In the genomic region with DNA sequence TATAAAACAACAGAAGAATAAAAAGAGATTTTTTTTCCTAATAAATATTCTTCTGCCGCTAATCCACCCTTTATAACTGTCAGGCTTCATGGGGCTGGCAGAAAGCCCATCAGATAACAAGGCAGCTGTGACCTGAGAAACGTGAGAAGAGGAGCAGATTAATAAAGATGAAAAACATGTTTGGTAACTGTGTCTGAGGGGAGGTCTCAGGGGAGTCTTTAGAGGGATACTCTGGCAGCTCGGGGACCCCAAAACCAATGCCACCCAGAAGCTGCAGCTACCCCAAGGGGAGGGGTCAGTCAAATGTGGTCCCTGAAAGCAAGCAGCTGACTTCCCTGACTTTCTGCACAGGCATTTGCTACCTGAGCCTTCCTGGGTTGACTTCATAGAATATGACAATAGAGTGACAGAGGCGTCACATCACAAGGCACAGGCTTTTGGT, we compare ENCODE assay signal across 10 cellular contexts. TPM values are rescaled to one million over a fixed set of nuclear protein-coding genes. Genes with fewer than 3 reads are reported as not detected.
A peak's percentile ranks its signal among the peaks of the same experiment; 100 is the strongest.
DNase-seq lines count a peak whose midpoint lies in the region; ATAC-seq and TF ChIP-seq lines count a peak whose summit lies in the region.
"Had no signal": no experiment of that assay in that cellular context is flagged by ENCODE, and none has a peak within 500 bp of the region (broad histone marks: within the 10 kb centered on the region; RNA-seq: fewer than 3 reads in every experiment).

No MANE protein-coding gene starts in this region.

- no peak for TF ChIP-seq EP300 in gastroesophageal sphincter (IDR thresholded peaks at IDR 0.05)

- H3K27ac ChIP-seq in BLaER1: peak overlapping the region; percentile 73
- H3K27ac ChIP-seq in colonic mucosa: no peak overlapping the region
- no peak overlapping the region for H3K27ac ChIP-seq in gastroesophageal sphincter
- H3K27ac ChIP-seq: left ventricle myocardium inferior, SK-N-MC had no signal

- CTCF ChIA-PET in activated CD4-positive, alpha-beta memory T cell treated with anti-CD3 and anti-CD28 coated beads, Interleukin-2, amount 10 ng/mL, durations not matched to agents 7 days and 5 days (lab: Charles Lee): interaction anchor here (0.7 to 6.9 kb wide), 6 partner anchors 9 to 146 kb away, joined by 3 to 95 read pairs (median 12); no protein-coding TSS in a partner anchor

- TF ChIP-seq CTCF in colonic mucosa (IDR thresholded peaks at IDR 0.05) (no peak), gastroesophageal sphincter (IDR thresholded peaks at IDR 0.05) (no peak)

- H3K36me3 Mint-ChIP-seq in T-helper 2 cell treated with Interferon-gamma antibody and Interleukin-4, amounts not matched to agents 5 μg/mL and 100 μg/mL, for 36 hours (ENCODE audit: low read depth): no peaks in the 10 kb centered on the region
- no peaks in the 10 kb centered on the region for H3K36me3 Mint-ChIP-seq in activated CD4-positive, alpha-beta memory T cell treated with anti-CD3 and anti-CD28 coated beads, Interleukin-2, amount 10 ng/mL, durations not matched to agents 7 days and 5 days (ENCODE audit: low read depth)

- peaks cover 2% of the 10 kb centered on the region for H3K4me1 Mint-ChIP-seq in T-helper 2 cell treated with Interferon-gamma antibody and Interleukin-4, amounts not matched to agents 5 μg/mL and 100 μg/mL, for 36 hours (ENCODE audit: low read depth)
- H3K4me1 Mint-ChIP-seq in activated CD4-positive, alpha-beta memory T cell treated with anti-CD3 and anti-CD28 coated beads, Interleukin-2, amount 10 ng/mL, durations not matched to agents 7 days and 5 days: peaks cover 2% of the 10 kb centered on the region

- H3K27me3 Mint-ChIP-seq in T-helper 2 cell treated with Interferon-gamma antibody and Interleukin-4, amounts not matched to agents 5 μg/mL and 100 μg/mL, for 36 hours (ENCODE audit: low read depth): peaks cover 8% of the 10 kb centered on the region
- peaks cover 2% of the 10 kb centered on the region for H3K27me3 Mint-ChIP-seq in activated CD4-positive, alpha-beta memory T cell treated with anti-CD3 and anti-CD28 coated beads, Interleukin-2, amount 10 ng/mL, durations not matched to agents 7 days and 5 days

- DNase-seq in LoVo (ENCODE audit: low spot score) (peak; percentile 63), NCI-H524 treated with DMSO at 0.1 percent for 48 hours (lab: John Stamatoyannopoulos, UW) (peak; percentile 87), colonic mucosa (peak; percentile 58)
- no peak for DNase-seq in T-helper 2 cell treated with Interferon-gamma antibody and Interleukin-4, amounts not matched to agents 5 μg/mL and 100 μg/mL, for 36 hours (ENCODE audit: low spot score)
- DNase-seq in effector CD4-positive, alpha-beta T cell: no peak
- no peak for DNase-seq in activated CD4-positive, alpha-beta memory T cell treated with anti-CD3 and anti-CD28 coated beads, Interleukin-2, amount 10 ng/mL, durations not matched to agents 7 days and 5 days
- DNase-seq: left ventricle myocardium inferior had no signal

- no peak for ATAC-seq in gastroesophageal sphincter

- H4K20me1 ChIP-seq in BLaER1: no peaks in the 10 kb centered on the region

- H3K4me3 ChIP-seq in BLaER1: peak overlapping the region; percentile 26; the same call in 1 of the 2 replicates
- H3K4me3 ChIP-seq in colonic mucosa: no peak overlapping the region
- H3K4me3 ChIP-seq in gastroesophageal sphincter: no peak overlapping the region
- H3K4me3 ChIP-seq: left ventricle myocardium inferior, SK-N-MC had no signal

- intact Hi-C loops in colonic mucosa (cut with DNase I): no loop called here

- no peak for TF ChIP-seq POLR2A in gastroesophageal sphincter (IDR thresholded peaks at IDR 0.05)

- peak overlapping the region; percentile 79 for H3K4me2 ChIP-seq in BLaER1

- peak overlapping the region; percentile 51 for H3K9ac ChIP-seq in BLaER1
- no peak overlapping the region for H3K9ac ChIP-seq in colonic mucosa (ENCODE audit: low read depth in 2 of 2, low read length in 2 of 2)

- 20 to 32% methylated on average over 1 to 3 of the region's 4 CpGs for WGBS in gastroesophageal sphincter (ENCODE audit: low coverage in 1 of 2), 2 donors

- H3K36me3 ChIP-seq in BLaER1: no peaks in the 10 kb centered on the region
- H3K36me3 ChIP-seq in colonic mucosa: no peaks in the 10 kb centered on the region
- no peaks in the 10 kb centered on the region for H3K36me3 ChIP-seq in gastroesophageal sphincter
- H3K36me3 ChIP-seq: left ventricle myocardium inferior had no signal

- H3K4me1 ChIP-seq in BLaER1 (peaks cover 82% of the 10 kb centered on the region), colonic mucosa (no peaks in the 10 kb centered on the region), gastroesophageal sphincter (no peaks in the 10 kb centered on the region)
- H3K4me1 ChIP-seq: left ventricle myocardium inferior had no signal

- H3K27ac Mint-ChIP-seq in T-helper 2 cell treated with Interferon-gamma antibody and Interleukin-4, amounts not matched to agents 5 μg/mL and 100 μg/mL, for 36 hours: no peak overlapping the region
- H3K27ac Mint-ChIP-seq in activated CD4-positive, alpha-beta memory T cell treated with anti-CD3 and anti-CD28 coated beads, Interleukin-2, amount 10 ng/mL, durations not matched to agents 7 days and 5 days: no peak overlapping the region

- H3K9me3 Mint-ChIP-seq in T-helper 2 cell treated with Interferon-gamma antibody and Interleukin-4, amounts not matched to agents 5 μg/mL and 100 μg/mL, for 36 hours: no peaks in the 10 kb centered on the region
- no peaks in the 10 kb centered on the region for H3K9me3 Mint-ChIP-seq in activated CD4-positive, alpha-beta memory T cell treated with anti-CD3 and anti-CD28 coated beads, Interleukin-2, amount 10 ng/mL, durations not matched to agents 7 days and 5 days

- H3K9me3 ChIP-seq in BLaER1 (no peaks in the 10 kb centered on the region), colonic mucosa (no peaks in the 10 kb centered on the region), gastroesophageal sphincter (no peaks in the 10 kb centered on the region)
- H3K9me3 ChIP-seq: left ventricle myocardium inferior had no signal

- H3K27me3 ChIP-seq in BLaER1 (no peaks in the 10 kb centered on the region), colonic mucosa (no peaks in the 10 kb centered on the region), gastroesophageal sphincter (peaks cover 2% of the 10 kb centered on the region)

- H3K4me3 Mint-ChIP-seq in T-helper 2 cell treated with Interferon-gamma antibody and Interleukin-4, amounts not matched to agents 5 μg/mL and 100 μg/mL, for 36 hours: no peak overlapping the region
- no peak overlapping the region for H3K4me3 Mint-ChIP-seq in activated CD4-positive, alpha-beta memory T cell treated with anti-CD3 and anti-CD28 coated beads, Interleukin-2, amount 10 ng/mL, durations not matched to agents 7 days and 5 days

- POLR2A ChIA-PET in activated CD4-positive, alpha-beta memory T cell treated with anti-CD3 and anti-CD28 coated beads, Interleukin-2, amount 10 ng/mL, durations not matched to agents 7 days and 5 days (lab: Charles Lee): no interaction called here

RNA-seq across cellular contexts. Expression of gene POU2AF1, which starts 48.4 kb away (rescaled TPM):
- total RNA-seq in colonic mucosa (1 to 10 TPM; 3.1 to 3.7 TPM), gastroesophageal sphincter (under 1 TPM in 1 of 4 donors, not detected in 3; 0.10 TPM)
- total RNA-seq in activated CD4-positive, alpha-beta memory T cell treated with anti-CD3 and anti-CD28 coated beads, Interleukin-2, amount 10 ng/mL, durations not matched to agents 7 days and 5 days: 1 to 10 TPM; 7.7 to 7.8 TPM

Comparison
In these comparisons a context has a peak if more than half of its experiments do, and no peak if none do; other contexts are left out.
1. DNase-seq: peak in LoVo (single experiment), NCI-H524 treated with DMSO at 0.1 percent for 48 hours (single experiment) and colonic mucosa (single experiment); none in T-helper 2 cell treated with Interferon-gamma antibody and Interleukin-4, amounts not matched to agents 5 μg/mL and 100 μg/mL, for 36 hours (single experiment), effector CD4-positive, alpha-beta T cell (single experiment) and activated CD4-positive, alpha-beta memory T cell treated with anti-CD3 and anti-CD28 coated beads, Interleukin-2, amount 10 ng/mL, durations not matched to agents 7 days and 5 days (single experiment).